ENCODE assay signal across 7 cellular contexts in genomic region chr10:102673961-102674511, GRCh38. TPM values are rescaled to one million over a fixed set of nuclear protein-coding genes. Genes with fewer than 3 reads are reported as not detected.
DNase-seq lines count a peak whose midpoint lies in the region; ATAC-seq and TF ChIP-seq lines count a peak whose summit lies in the region.

No MANE protein-coding gene starts in this region.

- H3K27ac Mint-ChIP-seq in activated naive CD4-positive, alpha-beta T cell treated with anti-CD3 and anti-CD28 coated beads, Interleukin-2, amount 50 U/mL, for 24 hours = peak overlapping the region; percentile 89
- peak overlapping the region; percentile 95 for H3K27ac Mint-ChIP-seq in glutamatergic neuron (ENCODE audit: unreplicated experiment)

- H3K27me3 ChIP-seq in H7 (ENCODE audit: control insufficient read depth, insufficient read depth, low read length) (no peaks in the 10 kb centered on the region), thoracic aorta (replicated peaks; ENCODE audit: insufficient read depth) (no peaks in the 10 kb centered on the region)

- H3K27me3 Mint-ChIP-seq in activated naive CD4-positive, alpha-beta T cell treated with anti-CD3 and anti-CD28 coated beads, Interleukin-2, amount 50 U/mL, for 24 hours = no peaks in the 10 kb centered on the region
- peaks cover 5% of the 10 kb centered on the region for H3K27me3 Mint-ChIP-seq in glutamatergic neuron (ENCODE audit: unreplicated experiment)

- no peak for TF ChIP-seq CTCF in glutamatergic neuron (IDR thresholded peaks at IDR 0.05; ENCODE audit: partially characterized antibody, unreplicated experiment)
- no peak for TF ChIP-seq CTCF in omental fat pad (IDR thresholded peaks at IDR 0.05)
- TF ChIP-seq CTCF in thoracic aorta (IDR thresholded peaks at IDR 0.05) = no peak

- peaks cover 40 to 43% of the 10 kb centered on the region in 2 donors for H3K4me1 ChIP-seq in thoracic aorta (ENCODE audit: control insufficient read depth in 1 of 2, low read depth in 2 of 2)

- no peaks in the 10 kb centered on the region for H3K9me3 Mint-ChIP-seq in activated naive CD4-positive, alpha-beta T cell treated with anti-CD3 and anti-CD28 coated beads, Interleukin-2, amount 50 U/mL, for 24 hours
- H3K9me3 Mint-ChIP-seq in glutamatergic neuron (ENCODE audit: unreplicated experiment) = peaks cover 10% of the 10 kb centered on the region

- no peaks in the 10 kb centered on the region for H3K36me3 ChIP-seq in H7 (replicated peaks; ENCODE audit: control insufficient read depth, insufficient read depth, low read length)
- H3K36me3 ChIP-seq in thoracic aorta = no peaks in the 10 kb centered on the region

- H3K4me1 Mint-ChIP-seq in activated naive CD4-positive, alpha-beta T cell treated with anti-CD3 and anti-CD28 coated beads, Interleukin-2, amount 50 U/mL, for 24 hours = peaks cover 60% of the 10 kb centered on the region
- peaks cover 67% of the 10 kb centered on the region for H3K4me1 Mint-ChIP-seq in glutamatergic neuron (ENCODE audit: low read depth, unreplicated experiment)

- ATAC-seq in omental fat pad (ENCODE audit: low FRiP score) (peak; percentile 60), thoracic aorta (ENCODE audit: insufficient number of reproducible peaks, low FRiP score, low read depth) (peak; percentile 71)

- no peaks in the 10 kb centered on the region for H3K9me3 ChIP-seq in thoracic aorta

- H3K27ac ChIP-seq in thoracic aorta = peak overlapping the region; percentile 72 to 77

- H3K4me3 ChIP-seq in H7 (ENCODE audit: insufficient read depth, low read depth, low read length) (no peak overlapping the region), thoracic aorta (peak overlapping the region; percentile 68)

- H3K4me3 Mint-ChIP-seq in activated naive CD4-positive, alpha-beta T cell treated with anti-CD3 and anti-CD28 coated beads, Interleukin-2, amount 50 U/mL, for 24 hours = peak overlapping the region; percentile 87
- peak overlapping the region; percentile 80 for H3K4me3 Mint-ChIP-seq in glutamatergic neuron (ENCODE audit: unreplicated experiment)

- DNase-seq in H7 = peak; percentile 72
- DNase-seq in SHP77 (lab: John Stamatoyannopoulos, UW) = peak; percentile 76 to 77
- DNase-seq in glutamatergic neuron = peak; percentile 53
- DNase-seq in omental fat pad (ENCODE audit: low spot score) = no peak
- peak; percentile 49 for DNase-seq in thoracic aorta (ENCODE audit: low spot score)
- no peak for DNase-seq in cerebellar nuclear complex (lab: John Stamatoyannopoulos, UW)

- H3K36me3 Mint-ChIP-seq in activated naive CD4-positive, alpha-beta T cell treated with anti-CD3 and anti-CD28 coated beads, Interleukin-2, amount 50 U/mL, for 24 hours = no peaks in the 10 kb centered on the region
- H3K36me3 Mint-ChIP-seq in glutamatergic neuron (ENCODE audit: unreplicated experiment) = no peaks in the 10 kb centered on the region

RNA-seq across cellular contexts. Expression of gene TRIM8, which starts 29.8 kb away (rescaled TPM):
- total RNA-seq in H7 (2014; rRNA removed; shearing (Covaris generic)) = 43.5 and 46.4 TPM in 2 replicates
- total RNA-seq in glutamatergic neuron (ENCODE audit: unreplicated experiment) (74.8 TPM), omental fat pad (100 to 1,000 TPM in 3 of 4 donors, 10 to 100 TPM in 1; 58.2 to 121 (median 103) TPM), thoracic aorta (100 to 1,000 TPM; 154 to 192 TPM)

RNA-seq across cellular contexts. Expression of gene ARL3, which starts 40.2 kb away (rescaled TPM):
- 7.5 and 8.1 TPM in 2 replicates for total RNA-seq in H7 (2014; rRNA removed; shearing (Covaris generic))
- total RNA-seq in glutamatergic neuron (ENCODE audit: unreplicated experiment) = 20.3 TPM
- total RNA-seq in omental fat pad = 1 to 10 TPM; 2.8 to 6.1 (median 3.9) TPM
- total RNA-seq in thoracic aorta = 1 to 10 TPM; 5.1 to 8.8 TPM

RNA-seq across cellular contexts. Expression of gene SFXN2, which starts 40.4 kb away (rescaled TPM):
- total RNA-seq in H7 (2014; rRNA removed; shearing (Covaris generic)) = 10.9 and 11.6 TPM in 2 replicates
- total RNA-seq in glutamatergic neuron (ENCODE audit: unreplicated experiment) (5.4 TPM), omental fat pad (1 to 10 TPM; 4.3 to 7.9 (median 5.0) TPM), thoracic aorta (10 to 100 TPM in 1 of 2 donors, 1 to 10 TPM in 1; 1.6 to 18.3 TPM)

Comparison
In these comparisons a context has a peak if more than half of its experiments do, and no peak if none do; other contexts are left out.
1. DNase-seq: peak in H7 (single experiment), SHP77 (2 of 2), glutamatergic neuron (single experiment) and thoracic aorta (single experiment); none in omental fat pad (single experiment) and cerebellar nuclear complex (0 of 2).